In the genomic region with DNA sequence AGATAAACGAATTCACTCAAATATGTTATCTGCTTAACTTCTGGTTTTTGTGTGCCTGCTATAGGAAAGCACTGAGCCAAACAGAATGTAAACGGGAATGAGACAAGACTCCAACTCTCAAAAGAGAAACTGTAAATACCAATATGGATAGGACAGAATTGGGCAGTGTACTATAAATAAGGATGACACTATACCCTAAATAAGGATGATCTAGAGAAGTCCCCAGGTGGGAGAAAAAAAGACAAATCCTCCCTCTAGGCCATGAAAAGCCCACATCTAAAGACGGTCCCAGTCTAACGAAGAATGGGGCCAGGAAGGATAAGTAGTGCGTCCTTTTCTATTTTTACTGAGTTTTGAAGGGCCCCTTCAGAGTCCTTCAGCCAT, we compare ENCODE assay signal across 8 cellular contexts. TPM values are rescaled to one million over a fixed set of nuclear protein-coding genes. Genes with fewer than 3 reads are reported as not detected.
DNase-seq lines count a peak whose midpoint lies in the region; ATAC-seq and TF ChIP-seq lines count a peak whose summit lies in the region.

No MANE protein-coding gene starts in this region.

- 64 to 82% (median 66%) methylated on average over 5 of the region's 5 CpGs for WGBS in psoas muscle, 3 donors

- intact Hi-C loops in psoas muscle (cut with DNase I) = no loop called here

- H3K27me3 ChIP-seq in psoas muscle (ENCODE audit: insufficient read depth in 3 of 3, low read length in 2 of 3) = no peaks in the 10 kb centered on the region

- no peaks in the 10 kb centered on the region for H3K27me3 Mint-ChIP-seq in chondrocyte (ENCODE audit: low read depth)

- H3K9me3 Mint-ChIP-seq in chondrocyte (ENCODE audit: low read depth) = no peaks in the 10 kb centered on the region

- DNase-seq in DMS79 (lab: John Stamatoyannopoulos, UW) = peak; percentile 84
- DNase-seq in DMS79 treated with DMSO at 0.1 percent for 48 hours (lab: John Stamatoyannopoulos, UW) = no peak
- peak; percentile 99 for DNase-seq in NCI-H345 treated with DMSO at 0.1 percent for 48 hours (lab: John Stamatoyannopoulos, UW; ENCODE audit: unreplicated experiment)
- no peak for DNase-seq in chondrocyte (ENCODE audit: low spot score)
- no peak for DNase-seq in psoas muscle
- DNase-seq in SHP77 (lab: John Stamatoyannopoulos, UW) = no peak
- no peak for DNase-seq in kidney tubule cell (ENCODE audit: low spot score)

- peaks cover 45% of the 10 kb centered on the region for H3K4me1 Mint-ChIP-seq in chondrocyte (ENCODE audit: low read depth)

- H3K27ac ChIP-seq in psoas muscle = peak overlapping the region; percentile 99

- H3K9me3 ChIP-seq in psoas muscle = no peaks in the 10 kb centered on the region

- H3K4me1 ChIP-seq in psoas muscle = peaks cover 18% of the 10 kb centered on the region

- ATAC-seq in psoas muscle = peak in 1 of 4 donors; percentile 53
- ATAC-seq in activated CD4-positive, CD25-positive, alpha-beta regulatory T cell treated with anti-CD3 and anti-CD28 coated beads, Interleukin-2, amount 50 U/mL, for 24 hours = no peak

- H3K27ac Mint-ChIP-seq in chondrocyte (ENCODE audit: unreplicated experiment) = peak overlapping the region; percentile 32

- peaks cover 0 to 10% of the 10 kb centered on the region in 2 donors for H3K36me3 ChIP-seq in psoas muscle (ENCODE audit: insufficient read depth in 1 of 2, low read depth in 1 of 2)

- TF ChIP-seq CTCF in chondrocyte (IDR thresholded peaks at IDR 0.05) = no peak
- no peak for TF ChIP-seq CTCF in psoas muscle (IDR thresholded peaks at IDR 0.05)

- H3K36me3 Mint-ChIP-seq in chondrocyte (ENCODE audit: low read depth) = peaks cover 14% of the 10 kb centered on the region

- no peak overlapping the region for H3K4me3 Mint-ChIP-seq in chondrocyte (ENCODE audit: unreplicated experiment)

- no peak overlapping the region for H3K4me3 ChIP-seq in psoas muscle

RNA-seq across cellular contexts. Expression of a gene that starts 1.5 kb away (rescaled TPM):
- total RNA-seq in chondrocyte (7.8 to 11.7 TPM (median 8.2 TPM) in 3 replicates), psoas muscle (10 to 100 TPM in 2 of 4 donors, 1 to 10 TPM in 2; 8.2 to 15.9 (median 9.7) TPM)
- 1 to 10 TPM; 2.6 to 7.0 (median 3.6) TPM for polyA plus RNA-seq in psoas muscle

RNA-seq across cellular contexts. Expression of a gene that starts 8.9 kb away (rescaled TPM):
- total RNA-seq in chondrocyte = 42.8 to 49.9 TPM (median 42.8 TPM) in 3 replicates
- 10 to 100 TPM in 1 of 4 donors, 1 to 10 TPM in 3; 1.3 to 35.8 (median 4.5) TPM for total RNA-seq in psoas muscle
- 1 to 10 TPM; 1.2 to 5.0 (median 1.3) TPM for polyA plus RNA-seq in psoas muscle

RNA-seq across cellular contexts. Expression of a gene that starts 9.7 kb away (rescaled TPM):
- total RNA-seq in chondrocyte (60.1 to 76.7 TPM (median 76.6 TPM) in 3 replicates), psoas muscle (10 to 100 TPM; 26.1 to 49.8 (median 33.2) TPM)
- polyA plus RNA-seq in psoas muscle = 10 to 100 TPM; 20.1 to 46.4 (median 24.7) TPM

RNA-seq across cellular contexts. Expression of a gene that starts 21.5 kb away (rescaled TPM):
- total RNA-seq in chondrocyte (2.8 to 5.9 TPM (median 3.1 TPM) in 3 replicates), psoas muscle (1 to 10 TPM; 5.1 to 8.8 (median 6.9) TPM)
- polyA plus RNA-seq in psoas muscle = 10 to 100 TPM in 1 of 3 donors, 1 to 10 TPM in 2; 1.3 to 16.9 (median 6.5) TPM

RNA-seq across cellular contexts. Expression of a gene that starts 32.7 kb away (rescaled TPM):
- total RNA-seq in chondrocyte (0.36 to 0.63 TPM (median 0.62 TPM) in 3 replicates), psoas muscle (under 1 TPM; 0.06 to 0.96 (median 0.43) TPM)
- under 1 TPM; 0.04 to 0.10 (median 0.05) TPM for polyA plus RNA-seq in psoas muscle

Comparison
In these comparisons a context has a peak if more than half of its experiments do, and no peak if none do; other contexts are left out.
1. DNase-seq: peak in DMS79 (single experiment) and NCI-H345 treated with DMSO at 0.1 percent for 48 hours (single experiment); none in DMS79 treated with DMSO at 0.1 percent for 48 hours (single experiment), chondrocyte (single experiment), psoas muscle (0 of 2), SHP77 (0 of 2) and kidney tubule cell (single experiment).